In the genomic region with DNA sequence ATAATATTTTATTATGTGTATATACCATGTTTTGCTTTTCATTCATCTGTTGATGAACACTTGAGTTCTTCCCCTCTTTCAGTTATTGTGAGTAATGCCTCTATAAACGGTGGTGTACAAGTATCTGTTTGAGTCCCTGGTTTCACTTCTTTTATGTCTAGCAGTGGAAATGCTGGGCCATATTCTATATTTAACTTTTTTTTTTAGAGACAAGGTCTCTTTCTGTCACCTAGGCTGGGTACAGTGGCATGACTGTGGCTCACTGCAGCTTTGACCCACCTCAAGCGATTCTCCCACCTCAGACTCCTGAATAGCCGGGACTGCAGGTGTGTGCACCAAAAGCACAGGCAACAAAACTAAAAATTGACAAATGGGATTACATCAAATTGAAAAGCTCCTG, we compare ENCODE assay signal across 10 cellular contexts. TPM values are rescaled to one million over a fixed set of nuclear protein-coding genes. Genes with fewer than 3 reads are reported as not detected.
DNase-seq lines count a peak whose midpoint lies in the region; ATAC-seq, FAIRE-seq and TF ChIP-seq lines count a peak whose summit lies in the region.
"Had no signal": no experiment of that assay in that cellular context is flagged by ENCODE, and none has a peak within 500 bp of the region (broad histone marks: within the 10 kb centered on the region; RNA-seq: fewer than 3 reads in every experiment).

No MANE protein-coding gene starts in this region.

- ATAC-seq in GM18499 (IDR thresholded peaks at IDR 0.05; ENCODE audit: insufficient read depth, unreplicated experiment) (peak; percentile 77), GM19468 (IDR thresholded peaks at IDR 0.05; ENCODE audit: extremely low read depth, unreplicated experiment) (peak; percentile 71), HG03135 (IDR thresholded peaks at IDR 0.05; ENCODE audit: unreplicated experiment) (peak; percentile 84)

- peaks cover 26% of the 10 kb centered on the region for H3K36me3 Mint-ChIP-seq in nephron progenitor cell (ENCODE audit: low read depth)

- H3K4me3 Mint-ChIP-seq in nephron progenitor cell = no peak overlapping the region

- no peaks in the 10 kb centered on the region for H3K9me3 Mint-ChIP-seq in nephron progenitor cell

- no peak overlapping the region for H3K27ac Mint-ChIP-seq in nephron progenitor cell

- TF ChIP-seq CTCF in nephron progenitor cell (IDR thresholded peaks at IDR 0.05) = no peak

- no peaks in the 10 kb centered on the region for H3K4me1 Mint-ChIP-seq in nephron progenitor cell

- no peak for FAIRE-seq in frontal cortex (lab: Jason Lieb, UNC)

- no peaks in the 10 kb centered on the region for H3K27me3 Mint-ChIP-seq in nephron progenitor cell (ENCODE audit: low read depth, poor library complexity)

- DNase-seq in activated CD8-positive, alpha-beta memory T cell treated with anti-CD3 and anti-CD28 coated beads, Interleukin-2, amount 50 U/mL, for 48 hours = peak; percentile 57
- DNase-seq in RKO (ENCODE audit: low spot score) (no peak), NCI-H1436 (lab: John Stamatoyannopoulos, UW) (no peak), nephron progenitor cell (no peak), frontal cortex (ENCODE audit: low spot score in 2 of 2) (no peak)
- DNase-seq: caudate nucleus, EL had no signal

RNA-seq across cellular contexts. Expression of gene GOLM2, which starts 19.9 kb away (rescaled TPM):
- total RNA-seq in frontal cortex = 232 TPM
